Comparison of ENCODE assay signal across 12 cellular contexts in genomic region chr1:1162597-1163537, GRCh38. TPM values are rescaled to one million over a fixed set of nuclear protein-coding genes. Genes with fewer than 3 reads are reported as not detected.
DNase-seq lines count a peak whose midpoint lies in the region; ATAC-seq, FAIRE-seq and TF ChIP-seq lines count a peak whose summit lies in the region.
"Had no signal": no experiment of that assay in that cellular context is flagged by ENCODE, and none has a peak within 500 bp of the region (broad histone marks: within the 10 kb centered on the region; RNA-seq: fewer than 3 reads in every experiment).

No MANE protein-coding gene starts in this region.

- peak overlapping the region; percentile 82 for H3K4me2 ChIP-seq in PC-3 (ENCODE audit: low read length)

- no peak for TF ChIP-seq EP300 in transverse colon (IDR thresholded peaks at IDR 0.05; ENCODE audit: low read depth)

- no peaks in the 10 kb centered on the region for H3K9me3 ChIP-seq in PC-3 (ENCODE audit: low read length)
- H3K9me3 ChIP-seq in kidney (ENCODE audit: control insufficient read depth in 1 of 2, low read length in 2 of 2): no peaks in the 10 kb centered on the region
- H3K9me3 ChIP-seq in transverse colon: no peaks in the 10 kb centered on the region
- no peaks in the 10 kb centered on the region for H3K9me3 ChIP-seq in right atrium auricular region

- H3K27ac ChIP-seq in PC-3 (ENCODE audit: low read length): peak overlapping the region; percentile 73
- H3K27ac ChIP-seq in kidney (ENCODE audit: low read depth in 2 of 2, low read length in 2 of 2): peak overlapping the region; percentile 71 to 90
- peak overlapping the region; percentile 96 to 98 (median 97) for H3K27ac ChIP-seq in transverse colon
- H3K27ac ChIP-seq in right atrium auricular region: no peak overlapping the region

- ATAC-seq in PC-3 (peak; percentile 41), GM21515 (IDR thresholded peaks at IDR 0.05; ENCODE audit: unreplicated experiment) (no peak)

- in situ Hi-C loops in transverse colon (cut with MboI; ENCODE audit: low pct_ligation_motif_present in 1 of 4, low pct_unique_long_range_greater_than_20kb in 1 of 4, low sequenced_read_pairs in 3 of 4): no loop called here

- H3K79me2 ChIP-seq in PC-3 (ENCODE audit: low read length): peaks cover 51% of the 10 kb centered on the region

- peaks cover 35% of the 10 kb centered on the region for H4K20me1 ChIP-seq in PC-3 (ENCODE audit: low read length)

- H3F3A ChIP-seq in PC-3 (ENCODE audit: low read length, unreplicated experiment): no peaks in the 10 kb centered on the region

- CTCF ChIA-PET in PC-3 (lab: Charles Lee): no interaction called here

- POLR2A ChIA-PET in PC-3 (lab: Charles Lee; ENCODE audit: unreplicated experiment): interaction anchor here (0.5 kb wide), 1 partner anchor 196 kb away, joined by 4 read pairs; no protein-coding TSS in a partner anchor

- intact Hi-C loops in PC-3 (cut with micrococcal nuclease): no loop called here
- intact Hi-C loops in kidney (cut with DNase I): no loop called here
- intact Hi-C loops in transverse colon (cut with DNase I; ENCODE audit: low total_unique reads): no loop called here

- TF ChIP-seq CTCF in PC-3 (conservative IDR thresholded peaks at IDR 0.05; ENCODE audit: low read depth, low read length): no peak
- no peak for TF ChIP-seq CTCF in kidney (IDR thresholded peaks at IDR 0.05; ENCODE audit: borderline replicate concordance, extremely low read depth, insufficient read depth)
- peak in 1 of 5 experiments; percentile 2 for TF ChIP-seq CTCF in transverse colon (IDR thresholded peaks at IDR 0.05)
- no peak for TF ChIP-seq CTCF in right atrium auricular region (IDR thresholded peaks at IDR 0.05)

- peak overlapping the region; percentile 77 for H3K9ac ChIP-seq in PC-3 (ENCODE audit: low read length)
- peak overlapping the region; percentile 10 to 38 for H3K9ac ChIP-seq in kidney (ENCODE audit: low read length in 2 of 2)

- no TSS peak for BruUV-seq in PC-3 (replicated peaks; lab: Mats Ljungman, UMichigan)

- no peak for FAIRE-seq in kidney (lab: Jason Lieb, UNC)

- WGBS in transverse colon (ENCODE audit: low coverage in 1 of 2), 2 donors: 41% methylated on average over 42 of the region's 73 CpGs; no CpG with 5 or more reads in 1 of the 2 donors

- DNase-seq in NCI-H1417 (lab: John Stamatoyannopoulos, UW) (peak; percentile 93 to 97 (median 94)), PC-3 (peak; percentile 97), kidney (peak; percentile 96), transverse colon (peak; percentile 92), right atrium auricular region (ENCODE audit: low spot score) (no peak)
- DNase-seq in stimulated activated CD4-positive, alpha-beta T cell treated with anti-CD3 and anti-CD28 coated beads, Interleukin-4, amount 100 ng/mL, for 24 hours: no peak
- DNase-seq in activated naive CD4-positive, alpha-beta T cell (lab: John Stamatoyannopoulos, UW): no peak
- DNase-seq: nucleus accumbens had no signal

- TF ChIP-seq POLR2A in transverse colon (IDR thresholded peaks at IDR 0.05): peak; percentile 99

- no peaks in the 10 kb centered on the region for H3K9me2 ChIP-seq in PC-3 (replicated peaks; ENCODE audit: low read length)

- peak overlapping the region; percentile 60 for H2AFZ ChIP-seq in PC-3 (ENCODE audit: low read length)

- H3K27me3 ChIP-seq in PC-3 (ENCODE audit: low read length) (no peaks in the 10 kb centered on the region), transverse colon (peaks cover 11% of the 10 kb centered on the region), right atrium auricular region (no peaks in the 10 kb centered on the region)

- H3K36me3 ChIP-seq in PC-3 (ENCODE audit: low read depth, low read length): no peaks in the 10 kb centered on the region
- H3K36me3 ChIP-seq in kidney (ENCODE audit: control insufficient read depth in 1 of 2, insufficient read depth in 2 of 2, low read length in 2 of 2): no peaks in the 10 kb centered on the region
- H3K36me3 ChIP-seq in transverse colon: no peaks in the 10 kb centered on the region
- H3K36me3 ChIP-seq in right atrium auricular region: no peaks in the 10 kb centered on the region

- H3K4me3 ChIP-seq in PC-3 (ENCODE audit: low read length) (peak overlapping the region; percentile 90), kidney (ENCODE audit: low read length in 2 of 2) (peak overlapping the region; percentile 49 to 66), transverse colon (peak overlapping the region; percentile 32 to 63 (median 50)), right atrium auricular region (no peak overlapping the region)

- H3K4me1 ChIP-seq in PC-3 (ENCODE audit: insufficient read depth, low read length) (peaks cover 27% of the 10 kb centered on the region), kidney (ENCODE audit: control insufficient read depth in 1 of 2, insufficient read depth in 1 of 2, low read depth in 1 of 2, low read length in 2 of 2) (peaks cover 4 to 11% of the 10 kb centered on the region in 2 donors), transverse colon (peaks cover 9 to 65% (median 39%) of the 10 kb centered on the region in 4 donors), right atrium auricular region (peaks cover 0 to 11% of the 10 kb centered on the region in 2 donors)

RNA-seq across cellular contexts. Expression of gene TTLL10, which starts 10.8 kb away (rescaled TPM):
- total RNA-seq in PC-3 (2014; rRNA removed): 0.36 and 0.46 TPM in 2 replicates
- total RNA-seq in kidney: 1.5 TPM
- not detected for polyA plus RNA-seq in kidney (ENCODE audit: insufficient read depth, low read depth, low replicate concordance)
- under 1 TPM in 2 of 4 donors, not detected in 2; 0.40 to 0.48 TPM for total RNA-seq in transverse colon
- not detected for total RNA-seq in right atrium auricular region
- total RNA-seq: activated T-helper 2 cell treated with anti-CD3 and anti-CD28 coated beads, Interferon-gamma antibody, Interleukin-2, Interleukin-4, amounts not matched to agents 10 μg/mL and 5 μg/mL and 100 μg/mL, durations not matched to agents 14 hours and 24 hours and 36 hours; Daoy; OCI-LY7 had no signal

RNA-seq across cellular contexts. Expression of gene TNFRSF18, which starts 43.5 kb away (rescaled TPM):
- 87.2 and 120 TPM in 2 replicates for total RNA-seq in PC-3 (2014; rRNA removed)
- total RNA-seq in kidney: 8.1 TPM
- polyA plus RNA-seq in kidney (ENCODE audit: insufficient read depth, low read depth, low replicate concordance): not detected
- total RNA-seq in transverse colon: 1 to 10 TPM in 2 of 4 donors, not detected in 2; 3.3 to 7.9 TPM
- under 1 TPM in 1 of 2 donors, not detected in 1; 0.55 TPM for total RNA-seq in right atrium auricular region
- total RNA-seq: OCI-LY7 had no signal

RNA-seq across cellular contexts. Expression of gene C1orf159, which starts 47.0 kb away (rescaled TPM):
- total RNA-seq in PC-3 (2014; rRNA removed) (61.7 and 78.0 TPM in 2 replicates), kidney (14.8 TPM), transverse colon (100 to 1,000 TPM in 1 of 4 donors, 10 to 100 TPM in 3; 23.6 to 108 (median 47.3) TPM), right atrium auricular region (1 to 10 TPM; 4.4 to 4.6 TPM)
- polyA plus RNA-seq in kidney (ENCODE audit: insufficient read depth, low read depth, low replicate concordance): 8.6 TPM

RNA-seq across cellular contexts. Expression of gene TNFRSF4, which starts 51.1 kb away (rescaled TPM):
- total RNA-seq in PC-3 (2014; rRNA removed): 0.11 and 0.17 TPM in 2 replicates
- 5.1 TPM for total RNA-seq in kidney
- 3.3 TPM for polyA plus RNA-seq in kidney (ENCODE audit: insufficient read depth, low read depth, low replicate concordance)
- 1 to 10 TPM in 1 of 4 donors, under 1 TPM in 1, not detected in 2; 0.55 to 4.8 TPM for total RNA-seq in transverse colon
- under 1 TPM; 0.59 to 0.79 TPM for total RNA-seq in right atrium auricular region
- total RNA-seq: Daoy had no signal

Comparison
In these comparisons a context has a peak if more than half of its experiments do, and no peak if none do; other contexts are left out.
1. DNase-seq: peak in NCI-H1417 (3 of 3), PC-3 (single experiment), kidney (single experiment) and transverse colon (single experiment); none in right atrium auricular region (single experiment), stimulated activated CD4-positive, alpha-beta T cell treated with anti-CD3 and anti-CD28 coated beads, Interleukin-4, amount 100 ng/mL, for 24 hours (single experiment) and activated naive CD4-positive, alpha-beta T cell (0 of 4).
2. H3K27ac ChIP-seq: peak in PC-3 (single experiment), kidney (2 of 2) and transverse colon (4 of 4); none in right atrium auricular region (0 of 2).
3. H3K4me3 ChIP-seq: peak in PC-3 (single experiment), kidney (2 of 2) and transverse colon (4 of 4); none in right atrium auricular region (0 of 2).